In the genomic region with DNA sequence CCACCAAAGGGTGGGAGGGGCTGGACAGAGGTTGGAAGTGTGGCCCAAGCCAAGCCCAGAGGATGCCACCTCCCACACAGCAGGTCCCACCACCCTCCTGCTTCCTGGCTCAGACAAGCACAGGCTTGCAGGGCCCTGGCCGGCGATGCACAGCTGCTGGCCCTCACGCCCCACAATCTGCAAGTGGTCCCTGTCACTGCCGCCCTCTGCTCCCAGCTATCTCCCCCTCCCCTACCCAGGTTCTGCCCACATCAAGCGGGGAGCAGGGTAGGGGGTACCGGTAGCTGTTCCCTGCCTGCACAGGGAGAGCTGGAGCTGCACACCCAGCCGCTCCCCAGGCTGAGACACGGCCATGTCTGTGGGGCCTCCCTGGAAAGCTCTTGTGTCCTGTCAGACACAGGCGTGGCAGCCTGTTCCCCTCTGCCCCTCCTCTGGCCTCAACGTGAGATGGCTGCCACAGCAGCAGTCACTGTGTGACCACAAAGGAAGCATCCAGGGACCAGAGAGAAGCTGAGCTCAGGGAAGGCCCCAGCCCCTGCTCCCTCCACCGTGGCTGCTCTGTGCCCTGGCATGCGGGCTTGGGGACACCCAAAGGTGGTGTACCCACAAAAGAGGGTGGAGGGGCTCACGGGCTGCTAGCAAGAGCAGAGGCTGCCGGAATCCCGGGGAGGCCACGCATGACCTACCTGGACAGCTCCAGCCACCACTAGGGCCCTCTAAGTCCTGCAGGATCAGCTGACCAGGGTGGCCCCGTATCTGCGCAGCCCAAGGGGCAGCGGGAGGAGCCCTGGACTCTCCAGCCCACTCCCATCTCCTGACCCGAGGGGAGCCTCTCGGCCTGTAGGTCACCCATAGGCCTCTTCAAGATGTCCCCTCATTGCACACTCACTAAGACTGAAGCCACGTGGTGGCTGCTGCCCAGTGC, we compare ENCODE assay signal across 1 cellular context.
TF ChIP-seq lines count a peak whose summit lies in the region.

No MANE protein-coding gene starts in this region.

TF ChIP-seq in GM23338, 12 proteins besides CTCF, POLR2A, EP300 and RAD21:
- TF ChIP-seq POLR2AphosphoS5 (IDR thresholded peaks at IDR 0.05; ENCODE audit: low read depth) (peak; percentile 39), STAT1 (IDR thresholded peaks at IDR 0.05; ENCODE audit: unreplicated experiment) (no peak)
